8 cellular contexts compared by ENCODE assay signal in genomic region chr1:32981003-32981909, GRCh38. TPM values are rescaled to one million over a fixed set of nuclear protein-coding genes. Genes with fewer than 3 reads are reported as not detected.
A peak's percentile ranks its signal among the peaks of the same experiment; 100 is the strongest.
DNase-seq lines count a peak whose midpoint lies in the region; ATAC-seq and TF ChIP-seq lines count a peak whose summit lies in the region.

No MANE protein-coding gene starts in this region.

- H3K9me3 Mint-ChIP-seq in activated naive CD4-positive, alpha-beta T cell treated with anti-CD3 and anti-CD28 coated beads, Interleukin-2, amount 10 ng/mL, durations not matched to agents 7 days and 5 days: no peaks in the 10 kb centered on the region

- ATAC-seq in HG03159 (IDR thresholded peaks at IDR 0.05; ENCODE audit: unreplicated experiment): peak; percentile 93

- in situ Hi-C loops in GM18951 (cut with MboI; ENCODE audit: low sequenced_read_pairs, unreplicated experiment): no loop called here

- peaks cover 6% of the 10 kb centered on the region; the same call in 1 of the 2 replicates for H3K27me3 ChIP-seq in iPS-20b (ENCODE audit: insufficient read depth, low read length)

- peaks cover 53% of the 10 kb centered on the region for H3K4me1 Mint-ChIP-seq in activated naive CD4-positive, alpha-beta T cell treated with anti-CD3 and anti-CD28 coated beads, Interleukin-2, amount 10 ng/mL, durations not matched to agents 7 days and 5 days

- DNase-seq in A172 (ENCODE audit: low spot score) (peak; percentile 84), NCI-H1694 (lab: John Stamatoyannopoulos, UW) (no peak)
- DNase-seq in activated naive CD4-positive, alpha-beta T cell treated with anti-CD3 and anti-CD28 coated beads, Interleukin-2, amount 10 ng/mL, durations not matched to agents 7 days and 5 days: peak; percentile 71
- DNase-seq in stimulated activated CD4-positive, alpha-beta T cell treated with anti-CD3 and anti-CD28 coated beads, Interleukin-2, amount 100 ng/mL, for 4 hours (ENCODE audit: low read depth): peak; percentile 54

- H3K4me3 Mint-ChIP-seq in activated naive CD4-positive, alpha-beta T cell treated with anti-CD3 and anti-CD28 coated beads, Interleukin-2, amount 10 ng/mL, durations not matched to agents 7 days and 5 days: peak overlapping the region; percentile 64

- H3K27me3 Mint-ChIP-seq in activated naive CD4-positive, alpha-beta T cell treated with anti-CD3 and anti-CD28 coated beads, Interleukin-2, amount 10 ng/mL, durations not matched to agents 7 days and 5 days: peaks cover 16% of the 10 kb centered on the region

- H3K27ac Mint-ChIP-seq in activated naive CD4-positive, alpha-beta T cell treated with anti-CD3 and anti-CD28 coated beads, Interleukin-2, amount 10 ng/mL, durations not matched to agents 7 days and 5 days: peak overlapping the region; percentile 91

- no peak overlapping the region for H3K9ac ChIP-seq in iPS-20b (ENCODE audit: low read depth, low read length)

- TF ChIP-seq POLR2A in GM18951 (IDR thresholded peaks at IDR 0.05; ENCODE audit: extremely low read depth, insufficient read depth, insufficient read length) (peak; percentile 54), Raji (IDR thresholded peaks at IDR 0.05; ENCODE audit: insufficient read depth, low read depth, low read length) (peak; percentile 47)

- H3K36me3 Mint-ChIP-seq in activated naive CD4-positive, alpha-beta T cell treated with anti-CD3 and anti-CD28 coated beads, Interleukin-2, amount 10 ng/mL, durations not matched to agents 7 days and 5 days: peaks cover 2% of the 10 kb centered on the region

- CTCF ChIA-PET in activated naive CD4-positive, alpha-beta T cell treated with anti-CD3 and anti-CD28 coated beads, Interleukin-2, amount 10 ng/mL, durations not matched to agents 7 days and 5 days (lab: Charles Lee): interaction anchor here (0.6 to 1.7 kb wide), 7 partner anchors 11 to 461 kb away, joined by 3 to 7 read pairs (median 4); no protein-coding TSS in a partner anchor

- H3K36me3 ChIP-seq in iPS-20b (ENCODE audit: insufficient read depth, low read depth, low read length): no peaks in the 10 kb centered on the region

- peak overlapping the region; percentile 2; the same call in 1 of the 2 replicates for H3K4me3 ChIP-seq in iPS-20b (ENCODE audit: low read length)

- H3K27ac ChIP-seq in iPS-20b (ENCODE audit: low read length): no peak overlapping the region

- peaks cover 22% of the 10 kb centered on the region for H3K4me1 ChIP-seq in iPS-20b (ENCODE audit: insufficient read depth, low read length)

- no peaks in the 10 kb centered on the region for H3K9me3 ChIP-seq in iPS-20b (ENCODE audit: insufficient read depth, low read depth, low read length)

RNA-seq across cellular contexts. Expression of gene RNF19B, which starts 16.6 kb away (rescaled TPM):
- 7.4 and 7.9 TPM in 2 replicates for total RNA-seq in A172 (2014; rRNA removed; shearing (Covaris generic))

RNA-seq across cellular contexts. Expression of gene AK2, which starts 55.4 kb away (rescaled TPM):
- 160 and 171 TPM in 2 replicates for total RNA-seq in A172 (2014; rRNA removed; shearing (Covaris generic))
